ENCODE assay signal across 1 cellular context in genomic region chr16:55656695-55657092, GRCh38.
TF ChIP-seq lines count a peak whose summit lies in the region.

No MANE protein-coding gene starts in this region.

TF ChIP-seq in endothelial cell of umbilical vein, 7 proteins besides CTCF, POLR2A, EP300 and RAD21:
- TF ChIP-seq EZH2 (IDR thresholded peaks at IDR 0.05; ENCODE audit: borderline replicate concordance, low read depth, low read length, severe bottlenecking) (peak; percentile 38), MYC (IDR thresholded peaks at IDR 0.05; ENCODE audit: low read depth, low read length) (no peak)
